Comparison of ENCODE assay signal across 22 cellular contexts in genomic region chr10:23419657-23420319, GRCh38.
"Had no signal": no experiment of that assay in that cellular context is flagged by ENCODE, and none has a peak within 500 bp of the region (broad histone marks: within the 10 kb centered on the region; RNA-seq: fewer than 3 reads in every experiment).

No MANE protein-coding gene starts in this region.

- H3K4me3 Mint-ChIP-seq: activated CD4-positive, alpha-beta T cell treated with anti-CD3 and anti-CD28 coated beads, Interleukin-2, amount 10 ng/mL, durations not matched to agents 7 days and 5 days; activated CD8-positive, alpha-beta memory T cell treated with anti-CD3 and anti-CD28 coated beads, Interleukin-2, amount 10 ng/mL, durations not matched to agents 7 days and 5 days; activated CD8-positive, alpha-beta T cell treated with anti-CD3 and anti-CD28 coated beads for 36 hours; activated naive CD4-positive, alpha-beta T cell treated with anti-CD3 and anti-CD28 coated beads, Interleukin-2, amount 10 ng/mL, durations not matched to agents 7 days and 5 days; activated naive CD8-positive, alpha-beta T cell treated with anti-CD3 and anti-CD28 coated beads, Interleukin-2, amount 50 U/mL, for 24 hours; memory B cell; nephron; stimulated activated effector memory CD8-positive, alpha-beta T cell treated with anti-CD3 and anti-CD28 coated beads, Interleukin-12 subunit alpha, Interleukin-12 subunit beta, amount 100 ng/mL, for 72 hours had no signal

- H3K27ac Mint-ChIP-seq: activated CD4-positive, alpha-beta T cell treated with anti-CD3 and anti-CD28 coated beads, Interleukin-2, amount 10 ng/mL, durations not matched to agents 7 days and 5 days; activated CD8-positive, alpha-beta memory T cell treated with anti-CD3 and anti-CD28 coated beads, Interleukin-2, amount 10 ng/mL, durations not matched to agents 7 days and 5 days; activated CD8-positive, alpha-beta T cell treated with anti-CD3 and anti-CD28 coated beads for 36 hours; activated naive CD4-positive, alpha-beta T cell treated with anti-CD3 and anti-CD28 coated beads, Interleukin-2, amount 10 ng/mL, durations not matched to agents 7 days and 5 days; activated naive CD8-positive, alpha-beta T cell treated with anti-CD3 and anti-CD28 coated beads, Interleukin-2, amount 50 U/mL, for 24 hours; memory B cell; stimulated activated effector memory CD8-positive, alpha-beta T cell treated with anti-CD3 and anti-CD28 coated beads, Interleukin-12 subunit alpha, Interleukin-12 subunit beta, amount 100 ng/mL, for 72 hours had no signal

- H3K4me3 ChIP-seq: cardiac muscle cell, gastrocnemius medialis, stomach, suprapubic skin, transverse colon had no signal

- DNase-seq: activated CD4-positive, alpha-beta T cell treated with anti-CD3 and anti-CD28 coated beads, Interleukin-2, amount 10 ng/mL, durations not matched to agents 7 days and 5 days; activated CD4-positive, CD25-positive, alpha-beta regulatory T cell treated with anti-CD3 and anti-CD28 coated beads, Interleukin-2, amount 50 U/mL, for 72 hours; activated CD8-positive, alpha-beta memory T cell treated with anti-CD3 and anti-CD28 coated beads, Interleukin-2, amount 10 ng/mL, durations not matched to agents 7 days and 5 days; activated CD8-positive, alpha-beta T cell treated with anti-CD3 and anti-CD28 coated beads for 36 hours; activated effector memory CD4-positive, alpha-beta T cell treated with anti-CD3 and anti-CD28 coated beads, Interleukin-2, amount 50 U/mL, for 16 hours; activated naive CD4-positive, alpha-beta T cell treated with anti-CD3 and anti-CD28 coated beads, Interleukin-2, amount 10 ng/mL, durations not matched to agents 7 days and 5 days; activated naive CD8-positive, alpha-beta T cell treated with anti-CD3 and anti-CD28 coated beads, Interleukin-2, amount 50 U/mL, for 24 hours; activated T-cell treated with anti-CD3 and anti-CD28 coated beads for 4 hours; effector CD4-positive, alpha-beta T cell; gastrocnemius medialis; hippocampal formation; small intestine; stimulated activated CD4-positive, alpha-beta T cell treated with anti-CD3 and anti-CD28 coated beads, Interleukin-2, amount 100 ng/mL, for 24 hours; stomach; transverse colon had no signal

- ATAC-seq: activated CD8-positive, alpha-beta memory T cell treated with anti-CD3 and anti-CD28 coated beads, Interleukin-2, amount 10 ng/mL, durations not matched to agents 7 days and 5 days; activated CD8-positive, alpha-beta T cell treated with anti-CD3 and anti-CD28 coated beads for 36 hours; activated naive CD8-positive, alpha-beta T cell treated with anti-CD3 and anti-CD28 coated beads, Interleukin-2, amount 50 U/mL, for 24 hours; esophagus mucosa; gastrocnemius medialis; sciatic nerve; stimulated activated effector memory CD8-positive, alpha-beta T cell treated with anti-CD3 and anti-CD28 coated beads, Interleukin-12 subunit alpha, Interleukin-12 subunit beta, amount 100 ng/mL, for 72 hours had no signal

- H3K4me1 Mint-ChIP-seq: activated CD4-positive, alpha-beta T cell treated with anti-CD3 and anti-CD28 coated beads, Interleukin-2, amount 10 ng/mL, durations not matched to agents 7 days and 5 days; activated CD8-positive, alpha-beta memory T cell treated with anti-CD3 and anti-CD28 coated beads, Interleukin-2, amount 10 ng/mL, durations not matched to agents 7 days and 5 days; activated naive CD4-positive, alpha-beta T cell treated with anti-CD3 and anti-CD28 coated beads, Interleukin-2, amount 10 ng/mL, durations not matched to agents 7 days and 5 days; memory B cell; nephron had no signal

- H3K36me3 Mint-ChIP-seq: activated CD8-positive, alpha-beta memory T cell treated with anti-CD3 and anti-CD28 coated beads, Interleukin-2, amount 10 ng/mL, durations not matched to agents 7 days and 5 days; activated naive CD4-positive, alpha-beta T cell treated with anti-CD3 and anti-CD28 coated beads, Interleukin-2, amount 10 ng/mL, durations not matched to agents 7 days and 5 days; memory B cell; stimulated activated effector memory CD8-positive, alpha-beta T cell treated with anti-CD3 and anti-CD28 coated beads, Interleukin-12 subunit alpha, Interleukin-12 subunit beta, amount 100 ng/mL, for 72 hours had no signal

- H3K36me3 ChIP-seq: cardiac muscle cell, gastrocnemius medialis, stomach, suprapubic skin, transverse colon had no signal

- H3K9me3 ChIP-seq: gastrocnemius medialis, stomach, suprapubic skin, transverse colon had no signal

- H3K27me3 ChIP-seq: cardiac muscle cell, gastrocnemius medialis, stomach, suprapubic skin, transverse colon had no signal

- H3K4me1 ChIP-seq: gastrocnemius medialis, stomach, suprapubic skin had no signal

- H3K27me3 Mint-ChIP-seq: activated CD4-positive, alpha-beta T cell treated with anti-CD3 and anti-CD28 coated beads, Interleukin-2, amount 10 ng/mL, durations not matched to agents 7 days and 5 days; activated naive CD4-positive, alpha-beta T cell treated with anti-CD3 and anti-CD28 coated beads, Interleukin-2, amount 10 ng/mL, durations not matched to agents 7 days and 5 days had no signal

- H3K27ac ChIP-seq: cardiac muscle cell, gastrocnemius medialis, stomach, suprapubic skin, transverse colon had no signal
